In the genomic region with DNA sequence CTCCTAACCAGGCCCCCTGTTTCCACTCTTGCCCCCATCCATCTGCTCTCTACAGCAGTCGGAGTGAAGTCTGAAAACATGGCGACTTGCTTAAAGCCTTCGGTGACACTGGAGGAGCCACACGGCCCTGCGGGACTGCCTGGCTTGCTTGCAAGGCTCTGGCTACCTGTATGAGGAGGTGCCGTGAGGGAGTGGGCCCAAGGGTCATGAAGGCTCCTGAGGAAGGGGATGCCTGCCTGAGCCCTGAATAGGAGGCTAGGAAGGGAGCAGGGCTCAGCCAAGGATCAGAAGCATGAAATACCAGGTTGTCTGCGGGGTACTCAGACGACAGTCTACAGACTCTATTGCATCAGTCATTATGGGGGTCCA, we compare ENCODE assay signal across 14 cellular contexts.
"Had no signal": no experiment of that assay in that cellular context is flagged by ENCODE, and none has a peak within 500 bp of the region (broad histone marks: within the 10 kb centered on the region; RNA-seq: fewer than 3 reads in every experiment).

No MANE protein-coding gene starts in this region.

- DNase-seq: activated naive CD4-positive, alpha-beta T cell; cortex of kidney; lower lobe of right lung; stimulated activated naive CD4-positive, alpha-beta T cell treated with Interleukin-2 at 50 U/mL for 16 hours had no signal

- ATAC-seq: activated naive CD8-positive, alpha-beta T cell treated with anti-CD3 and anti-CD28 coated beads, Interleukin-2, amount 50 U/mL, for 24 hours had no signal

- H3K36me3 ChIP-seq: cardiac muscle cell, prostate gland had no signal

- H3K9me3 ChIP-seq: lower lobe of right lung, neutrophil, prostate gland, right lobe of liver, SK-N-SH had no signal

- H3K9me3 Mint-ChIP-seq: activated B cell treated with CpG ODN at 0.5 μM for 24 hours; activated CD4-positive, alpha-beta T cell treated with anti-CD3 and anti-CD28 coated beads, Interleukin-2, amount 10 ng/mL, durations not matched to agents 7 days and 5 days; activated naive CD8-positive, alpha-beta T cell treated with anti-CD3 and anti-CD28 coated beads, Interleukin-2, amount 50 U/mL, for 24 hours; activated T-cell treated with anti-CD3 and anti-CD28 coated beads, Interleukin-2, amount 50 U/mL, for 72 hours; mesothelial cell of epicardium had no signal

- H3K4me1 ChIP-seq: lower lobe of right lung, prostate gland had no signal

- H3K9ac ChIP-seq: SK-N-SH had no signal

- H3K27ac ChIP-seq: cardiac muscle cell, lower lobe of right lung, prostate gland had no signal

- H3K27me3 ChIP-seq: cardiac muscle cell, neutrophil, right lobe of liver had no signal

- H3K4me3 ChIP-seq: cardiac muscle cell, lower lobe of right lung, prostate gland, right lobe of liver had no signal

- H3K4me1 Mint-ChIP-seq: activated B cell treated with CpG ODN at 0.5 μM for 24 hours; activated CD4-positive, alpha-beta T cell treated with anti-CD3 and anti-CD28 coated beads, Interleukin-2, amount 10 ng/mL, durations not matched to agents 7 days and 5 days; activated naive CD8-positive, alpha-beta T cell treated with anti-CD3 and anti-CD28 coated beads, Interleukin-2, amount 50 U/mL, for 24 hours; mesothelial cell of epicardium had no signal

- H3K4me2 ChIP-seq: SK-N-SH had no signal

- H3K4me3 Mint-ChIP-seq: activated B cell treated with CpG ODN at 0.5 μM for 24 hours; activated CD4-positive, alpha-beta T cell treated with anti-CD3 and anti-CD28 coated beads, Interleukin-2, amount 10 ng/mL, durations not matched to agents 7 days and 5 days; activated naive CD8-positive, alpha-beta T cell treated with anti-CD3 and anti-CD28 coated beads, Interleukin-2, amount 50 U/mL, for 24 hours; activated T-cell treated with anti-CD3 and anti-CD28 coated beads, Interleukin-2, amount 50 U/mL, for 72 hours; mesothelial cell of epicardium had no signal

- H3K27me3 Mint-ChIP-seq: activated B cell treated with CpG ODN at 0.5 μM for 24 hours; activated CD4-positive, alpha-beta T cell treated with anti-CD3 and anti-CD28 coated beads, Interleukin-2, amount 10 ng/mL, durations not matched to agents 7 days and 5 days; activated naive CD8-positive, alpha-beta T cell treated with anti-CD3 and anti-CD28 coated beads, Interleukin-2, amount 50 U/mL, for 24 hours had no signal

- H3K27ac Mint-ChIP-seq: activated B cell treated with CpG ODN at 0.5 μM for 24 hours; activated CD4-positive, alpha-beta T cell treated with anti-CD3 and anti-CD28 coated beads, Interleukin-2, amount 10 ng/mL, durations not matched to agents 7 days and 5 days; activated naive CD8-positive, alpha-beta T cell treated with anti-CD3 and anti-CD28 coated beads, Interleukin-2, amount 50 U/mL, for 24 hours; activated T-cell treated with anti-CD3 and anti-CD28 coated beads, Interleukin-2, amount 50 U/mL, for 72 hours; mesothelial cell of epicardium had no signal
